Comparison of ENCODE assay signal across 1 cellular context in the genomic region with DNA sequence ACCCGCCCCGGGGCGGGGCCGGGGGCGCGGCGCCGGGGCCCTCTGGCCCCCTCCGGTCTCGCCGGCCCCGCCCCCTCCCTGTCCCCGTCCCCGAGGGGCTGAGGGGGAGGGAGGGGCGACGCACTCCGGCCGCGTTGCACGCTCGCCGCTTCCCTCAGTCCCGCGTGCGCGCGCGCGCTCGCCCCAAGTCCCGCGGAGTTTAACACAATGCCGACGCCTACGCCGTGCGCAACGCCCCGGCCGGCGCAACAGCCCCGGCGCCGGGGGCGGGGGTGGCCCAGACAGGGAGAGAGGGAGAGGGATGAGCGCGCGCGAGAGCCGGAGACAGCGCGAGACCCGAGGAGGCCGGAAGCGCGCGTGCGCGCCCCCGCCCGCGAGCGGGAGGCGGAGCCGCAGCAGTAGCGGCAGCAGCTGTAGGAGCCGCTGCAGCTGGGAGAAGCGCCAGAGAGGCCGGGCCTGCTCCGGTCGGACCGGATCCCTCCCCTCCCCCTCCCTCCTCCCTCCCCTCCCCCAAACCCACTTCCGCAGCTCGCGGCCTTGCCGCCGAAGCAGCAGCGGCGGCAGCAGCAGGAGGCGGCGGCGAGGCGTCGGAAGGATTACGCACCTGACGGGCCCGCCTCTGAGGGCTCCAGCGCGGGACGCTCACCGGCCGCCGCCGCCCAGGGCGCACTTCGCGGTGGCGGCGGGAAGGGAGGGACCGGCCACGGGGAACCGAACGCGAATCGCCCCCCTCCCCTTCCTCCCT.
TF ChIP-seq lines count a peak whose summit lies in the region.

No MANE protein-coding gene starts in this region.

TF ChIP-seq in K562, 482 proteins besides CTCF, POLR2A, EP300 and RAD21 (continued from another document and continues in another):
- TF ChIP-seq, protein P1, sequence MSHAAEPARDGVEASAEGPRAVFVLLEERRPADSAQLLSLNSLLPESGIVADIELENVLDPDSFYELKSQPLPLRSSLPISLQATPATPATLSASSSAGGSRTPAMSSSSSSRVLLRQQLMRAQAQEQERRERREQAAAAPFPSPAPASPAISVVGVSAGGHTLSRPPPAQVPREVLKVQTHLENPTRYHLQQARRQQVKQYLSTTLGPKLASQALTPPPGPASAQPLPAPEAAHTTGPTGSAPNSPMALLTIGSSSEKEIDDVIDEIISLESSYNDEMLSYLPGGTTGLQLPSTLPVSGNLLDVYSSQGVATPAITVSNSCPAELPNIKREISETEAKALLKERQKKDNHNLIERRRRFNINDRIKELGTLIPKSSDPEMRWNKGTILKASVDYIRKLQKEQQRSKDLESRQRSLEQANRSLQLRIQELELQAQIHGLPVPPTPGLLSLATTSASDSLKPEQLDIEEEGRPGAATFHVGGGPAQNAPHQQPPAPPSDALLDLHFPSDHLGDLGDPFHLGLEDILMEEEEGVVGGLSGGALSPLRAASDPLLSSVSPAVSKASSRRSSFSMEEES (CRISPR knock-in tag; IDR thresholded peaks at IDR 0.05) = no peak
- TF ChIP-seq ETV6 (IDR thresholded peaks at IDR 0.05; ENCODE audit: borderline replicate concordance in 1 of 2, low read depth in 2 of 2, low read length in 1 of 2) = no peak
- no peak for TF ChIP-seq ETV6 (CRISPR knock-in tag; IDR thresholded peaks at IDR 0.05; ENCODE audit: borderline replicate concordance)
- TF ChIP-seq SAFB (IDR thresholded peaks at IDR 0.05; ENCODE audit: borderline replicate concordance, low read depth, low read length) = 0 out of 2 replicates have a peak, but pooled peaks have one; percentile 29
- TF ChIP-seq, protein P2, sequence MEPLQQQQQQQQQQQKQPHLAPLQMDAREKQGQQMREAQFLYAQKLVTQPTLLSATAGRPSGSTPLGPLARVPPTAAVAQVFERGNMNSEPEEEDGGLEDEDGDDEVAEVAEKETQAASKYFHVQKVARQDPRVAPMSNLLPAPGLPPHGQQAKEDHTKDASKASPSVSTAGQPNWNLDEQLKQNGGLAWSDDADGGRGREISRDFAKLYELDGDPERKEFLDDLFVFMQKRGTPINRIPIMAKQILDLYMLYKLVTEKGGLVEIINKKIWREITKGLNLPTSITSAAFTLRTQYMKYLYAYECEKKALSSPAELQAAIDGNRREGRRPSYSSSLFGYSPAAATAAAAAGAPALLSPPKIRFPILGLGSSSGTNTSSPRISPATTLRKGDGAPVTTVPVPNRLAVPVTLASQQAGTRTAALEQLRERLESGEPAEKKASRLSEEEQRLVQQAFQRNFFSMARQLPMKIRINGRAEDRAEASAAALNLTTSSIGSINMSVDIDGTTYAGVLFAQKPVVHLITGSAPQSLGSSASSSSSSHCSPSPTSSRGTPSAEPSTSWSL (CRISPR knock-in tag; IDR thresholded peaks at IDR 0.05; ENCODE audit: borderline replicate concordance) = no peak
- TF ChIP-seq, protein P3, sequence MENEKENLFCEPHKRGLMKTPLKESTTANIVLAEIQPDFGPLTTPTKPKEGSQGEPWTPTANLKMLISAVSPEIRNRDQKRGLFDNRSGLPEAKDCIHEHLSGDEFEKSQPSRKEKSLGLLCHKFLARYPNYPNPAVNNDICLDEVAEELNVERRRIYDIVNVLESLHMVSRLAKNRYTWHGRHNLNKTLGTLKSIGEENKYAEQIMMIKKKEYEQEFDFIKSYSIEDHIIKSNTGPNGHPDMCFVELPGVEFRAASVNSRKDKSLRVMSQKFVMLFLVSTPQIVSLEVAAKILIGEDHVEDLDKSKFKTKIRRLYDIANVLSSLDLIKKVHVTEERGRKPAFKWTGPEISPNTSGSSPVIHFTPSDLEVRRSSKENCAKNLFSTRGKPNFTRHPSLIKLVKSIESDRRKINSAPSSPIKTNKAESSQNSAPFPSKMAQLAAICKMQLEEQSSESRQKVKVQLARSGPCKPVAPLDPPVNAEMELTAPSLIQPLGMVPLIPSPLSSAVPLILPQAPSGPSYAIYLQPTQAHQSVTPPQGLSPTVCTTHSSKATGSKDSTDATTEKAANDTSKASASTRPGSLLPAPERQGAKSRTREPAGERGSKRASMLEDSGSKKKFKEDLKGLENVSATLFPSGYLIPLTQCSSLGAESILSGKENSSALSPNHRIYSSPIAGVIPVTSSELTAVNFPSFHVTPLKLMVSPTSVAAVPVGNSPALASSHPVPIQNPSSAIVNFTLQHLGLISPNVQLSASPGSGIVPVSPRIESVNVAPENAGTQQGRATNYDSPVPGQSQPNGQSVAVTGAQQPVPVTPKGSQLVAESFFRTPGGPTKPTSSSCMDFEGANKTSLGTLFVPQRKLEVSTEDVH (IDR thresholded peaks at IDR 0.05; ENCODE audit: low read depth, partially characterized antibody) = no peak
- TF ChIP-seq ZFPM2 (CRISPR knock-in tag; IDR thresholded peaks at IDR 0.05) = no peak
- TF ChIP-seq, protein P4, sequence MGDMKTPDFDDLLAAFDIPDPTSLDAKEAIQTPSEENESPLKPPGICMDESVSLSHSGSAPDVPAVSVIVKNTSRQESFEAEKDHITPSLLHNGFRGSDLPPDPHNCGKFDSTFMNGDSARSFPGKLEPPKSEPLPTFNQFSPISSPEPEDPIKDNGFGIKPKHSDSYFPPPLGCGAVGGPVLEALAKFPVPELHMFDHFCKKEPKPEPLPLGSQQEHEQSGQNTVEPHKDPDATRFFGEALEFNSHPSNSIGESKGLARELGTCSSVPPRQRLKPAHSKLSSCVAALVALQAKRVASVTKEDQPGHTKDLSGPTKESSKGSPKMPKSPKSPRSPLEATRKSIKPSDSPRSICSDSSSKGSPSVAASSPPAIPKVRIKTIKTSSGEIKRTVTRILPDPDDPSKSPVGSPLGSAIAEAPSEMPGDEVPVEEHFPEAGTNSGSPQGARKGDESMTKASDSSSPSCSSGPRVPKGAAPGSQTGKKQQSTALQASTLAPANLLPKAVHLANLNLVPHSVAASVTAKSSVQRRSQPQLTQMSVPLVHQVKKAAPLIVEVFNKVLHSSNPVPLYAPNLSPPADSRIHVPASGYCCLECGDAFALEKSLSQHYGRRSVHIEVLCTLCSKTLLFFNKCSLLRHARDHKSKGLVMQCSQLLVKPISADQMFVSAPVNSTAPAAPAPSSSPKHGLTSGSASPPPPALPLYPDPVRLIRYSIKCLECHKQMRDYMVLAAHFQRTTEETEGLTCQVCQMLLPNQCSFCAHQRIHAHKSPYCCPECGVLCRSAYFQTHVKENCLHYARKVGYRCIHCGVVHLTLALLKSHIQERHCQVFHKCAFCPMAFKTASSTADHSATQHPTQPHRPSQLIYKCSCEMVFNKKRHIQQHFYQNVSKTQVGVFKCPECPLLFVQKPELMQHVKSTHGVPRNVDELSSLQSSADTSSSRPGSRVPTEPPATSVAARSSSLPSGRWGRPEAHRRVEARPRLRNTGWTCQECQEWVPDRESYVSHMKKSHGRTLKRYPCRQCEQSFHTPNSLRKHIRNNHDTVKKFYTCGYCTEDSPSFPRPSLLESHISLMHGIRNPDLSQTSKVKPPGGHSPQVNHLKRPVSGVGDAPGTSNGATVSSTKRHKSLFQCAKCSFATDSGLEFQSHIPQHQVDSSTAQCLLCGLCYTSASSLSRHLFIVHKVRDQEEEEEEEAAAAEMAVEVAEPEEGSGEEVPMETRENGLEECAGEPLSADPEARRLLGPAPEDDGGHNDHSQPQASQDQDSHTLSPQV (IDR thresholded peaks at IDR 0.05) = no peak
- no peak; a peak in 2 of 4 replicates for TF ChIP-seq NONO (IDR thresholded peaks at IDR 0.05; ENCODE audit: low read depth in 2 of 2, low read length in 1 of 2)
- TF ChIP-seq, protein P5, sequence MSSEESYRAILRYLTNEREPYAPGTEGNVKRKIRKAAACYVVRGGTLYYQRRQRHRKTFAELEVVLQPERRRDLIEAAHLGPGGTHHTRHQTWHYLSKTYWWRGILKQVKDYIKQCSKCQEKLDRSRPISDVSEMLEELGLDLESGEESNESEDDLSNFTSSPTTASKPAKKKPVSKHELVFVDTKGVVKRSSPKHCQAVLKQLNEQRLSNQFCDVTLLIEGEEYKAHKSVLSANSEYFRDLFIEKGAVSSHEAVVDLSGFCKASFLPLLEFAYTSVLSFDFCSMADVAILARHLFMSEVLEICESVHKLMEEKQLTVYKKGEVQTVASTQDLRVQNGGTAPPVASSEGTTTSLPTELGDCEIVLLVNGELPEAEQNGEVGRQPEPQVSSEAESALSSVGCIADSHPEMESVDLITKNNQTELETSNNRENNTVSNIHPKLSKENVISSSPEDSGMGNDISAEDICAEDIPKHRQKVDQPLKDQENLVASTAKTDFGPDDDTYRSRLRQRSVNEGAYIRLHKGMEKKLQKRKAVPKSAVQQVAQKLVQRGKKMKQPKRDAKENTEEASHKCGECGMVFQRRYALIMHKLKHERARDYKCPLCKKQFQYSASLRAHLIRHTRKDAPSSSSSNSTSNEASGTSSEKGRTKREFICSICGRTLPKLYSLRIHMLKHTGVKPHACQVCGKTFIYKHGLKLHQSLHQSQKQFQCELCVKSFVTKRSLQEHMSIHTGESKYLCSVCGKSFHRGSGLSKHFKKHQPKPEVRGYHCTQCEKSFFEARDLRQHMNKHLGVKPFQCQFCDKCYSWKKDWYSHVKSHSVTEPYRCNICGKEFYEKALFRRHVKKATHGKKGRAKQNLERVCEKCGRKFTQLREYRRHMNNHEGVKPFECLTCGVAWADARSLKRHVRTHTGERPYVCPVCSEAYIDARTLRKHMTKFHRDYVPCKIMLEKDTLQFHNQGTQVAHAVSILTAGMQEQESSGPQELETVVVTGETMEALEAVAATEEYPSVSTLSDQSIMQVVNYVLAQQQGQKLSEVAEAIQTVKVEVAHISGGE (CRISPR knock-in tag; IDR thresholded peaks at IDR 0.05) = peak in 1 of 3 experiments; percentile 83; a peak in 2 of 6 replicates
- TF ChIP-seq COPS2 (conservative IDR thresholded peaks at IDR 0.05) = no peak
- TF ChIP-seq GTF2A2 (tag; IDR thresholded peaks at IDR 0.05) = no peak
- no peak for TF ChIP-seq ZNF175 (CRISPR knock-in tag; IDR thresholded peaks at IDR 0.05; ENCODE audit: low read depth)
- TF ChIP-seq MCM7 (IDR thresholded peaks at IDR 0.05) = no peak
- TF ChIP-seq RHOXF2B (CRISPR knock-in tag; conservative IDR thresholded peaks at IDR 0.05) = no peak
- peak; percentile 37 for TF ChIP-seq RBBP5 (IDR thresholded peaks at IDR 0.05; ENCODE audit: borderline replicate concordance, insufficient read depth, low read length, poor library complexity, severe bottlenecking)
- TF ChIP-seq ERF (CRISPR knock-in tag; IDR thresholded peaks at IDR 0.05) = no peak
- no peak for TF ChIP-seq NFATC3 (IDR thresholded peaks at IDR 0.05)
- TF ChIP-seq TAF7 (tag; IDR thresholded peaks at IDR 0.05) = no peak
- TF ChIP-seq ATF7 (IDR thresholded peaks at IDR 0.05) = peak; percentile 81
- TF ChIP-seq SRSF7 (optimal IDR thresholded peaks at IDR 0.05; ENCODE audit: low read depth, low read length) = no peak
- TF ChIP-seq, protein P6, sequence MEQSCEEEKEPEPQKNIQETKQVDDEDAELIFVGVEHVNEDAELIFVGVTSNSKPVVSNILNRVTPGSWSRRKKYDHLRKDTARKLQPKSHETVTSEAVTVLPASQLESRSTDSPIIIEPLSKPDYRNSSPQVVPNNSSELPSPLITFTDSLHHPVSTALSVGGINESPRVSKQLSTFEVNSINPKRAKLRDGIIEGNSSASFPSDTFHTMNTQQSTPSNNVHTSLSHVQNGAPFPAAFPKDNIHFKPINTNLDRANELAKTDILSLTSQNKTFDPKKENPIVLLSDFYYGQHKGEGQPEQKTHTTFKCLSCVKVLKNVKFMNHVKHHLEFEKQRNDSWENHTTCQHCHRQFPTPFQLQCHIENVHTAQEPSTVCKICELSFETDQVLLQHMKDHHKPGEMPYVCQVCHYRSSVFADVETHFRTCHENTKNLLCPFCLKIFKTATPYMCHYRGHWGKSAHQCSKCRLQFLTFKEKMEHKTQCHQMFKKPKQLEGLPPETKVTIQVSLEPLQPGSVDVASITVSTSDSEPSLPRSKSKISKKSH (CRISPR knock-in tag; IDR thresholded peaks at IDR 0.05) = no peak
- no peak for TF ChIP-seq ZNF584 (CRISPR knock-in tag; IDR thresholded peaks at IDR 0.05; ENCODE audit: low read depth)
- TF ChIP-seq LARP7 (IDR thresholded peaks at IDR 0.05) = no peak
- TF ChIP-seq ZNF445 (CRISPR knock-in tag; IDR thresholded peaks at IDR 0.05; ENCODE audit: low read depth) = no peak
- no peak for TF ChIP-seq NR2C1 (IDR thresholded peaks at IDR 0.05)
- no peak for TF ChIP-seq NR2C1 (tag; IDR thresholded peaks at IDR 0.05)
- TF ChIP-seq, protein P7, sequence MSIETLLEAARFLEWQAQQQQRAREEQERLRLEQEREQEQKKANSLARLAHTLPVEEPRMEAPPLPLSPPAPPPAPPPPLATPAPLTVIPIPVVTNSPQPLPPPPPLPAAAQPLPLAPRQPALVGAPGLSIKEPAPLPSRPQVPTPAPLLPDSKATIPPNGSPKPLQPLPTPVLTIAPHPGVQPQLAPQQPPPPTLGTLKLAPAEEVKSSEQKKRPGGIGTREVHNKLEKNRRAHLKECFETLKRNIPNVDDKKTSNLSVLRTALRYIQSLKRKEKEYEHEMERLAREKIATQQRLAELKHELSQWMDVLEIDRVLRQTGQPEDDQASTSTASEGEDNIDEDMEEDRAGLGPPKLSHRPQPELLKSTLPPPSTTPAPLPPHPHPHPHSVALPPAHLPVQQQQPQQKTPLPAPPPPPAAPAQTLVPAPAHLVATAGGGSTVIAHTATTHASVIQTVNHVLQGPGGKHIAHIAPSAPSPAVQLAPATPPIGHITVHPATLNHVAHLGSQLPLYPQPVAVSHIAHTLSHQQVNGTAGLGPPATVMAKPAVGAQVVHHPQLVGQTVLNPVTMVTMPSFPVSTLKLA (conservative IDR thresholded peaks at IDR 0.05) = peak in 1 of 2 experiments; percentile 71; a peak in 3 of 4 replicates
- no peak for TF ChIP-seq IFI16 (CRISPR knock-in tag; IDR thresholded peaks at IDR 0.05)
- TF ChIP-seq PRPF4 (IDR thresholded peaks at IDR 0.05; ENCODE audit: insufficient read depth, low read depth, low read length, poor library complexity, severe bottlenecking) = peak; percentile 93
- no peak for TF ChIP-seq ZNF384 (IDR thresholded peaks at IDR 0.05; ENCODE audit: low read depth, low read length)
- TF ChIP-seq TCF7L2 (IDR thresholded peaks at IDR 0.05; ENCODE audit: low read depth, low read length) = no peak
- peak; percentile 21; the same call in 1 of the 2 replicates for TF ChIP-seq NFIC (IDR thresholded peaks at IDR 0.05)
- TF ChIP-seq, protein P8, sequence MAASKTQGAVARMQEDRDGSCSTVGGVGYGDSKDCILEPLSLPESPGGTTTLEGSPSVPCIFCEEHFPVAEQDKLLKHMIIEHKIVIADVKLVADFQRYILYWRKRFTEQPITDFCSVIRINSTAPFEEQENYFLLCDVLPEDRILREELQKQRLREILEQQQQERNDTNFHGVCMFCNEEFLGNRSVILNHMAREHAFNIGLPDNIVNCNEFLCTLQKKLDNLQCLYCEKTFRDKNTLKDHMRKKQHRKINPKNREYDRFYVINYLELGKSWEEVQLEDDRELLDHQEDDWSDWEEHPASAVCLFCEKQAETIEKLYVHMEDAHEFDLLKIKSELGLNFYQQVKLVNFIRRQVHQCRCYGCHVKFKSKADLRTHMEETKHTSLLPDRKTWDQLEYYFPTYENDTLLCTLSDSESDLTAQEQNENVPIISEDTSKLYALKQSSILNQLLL (CRISPR knock-in tag; IDR thresholded peaks at IDR 0.05; ENCODE audit: borderline replicate concordance) = no peak
- TF ChIP-seq, protein P9, sequence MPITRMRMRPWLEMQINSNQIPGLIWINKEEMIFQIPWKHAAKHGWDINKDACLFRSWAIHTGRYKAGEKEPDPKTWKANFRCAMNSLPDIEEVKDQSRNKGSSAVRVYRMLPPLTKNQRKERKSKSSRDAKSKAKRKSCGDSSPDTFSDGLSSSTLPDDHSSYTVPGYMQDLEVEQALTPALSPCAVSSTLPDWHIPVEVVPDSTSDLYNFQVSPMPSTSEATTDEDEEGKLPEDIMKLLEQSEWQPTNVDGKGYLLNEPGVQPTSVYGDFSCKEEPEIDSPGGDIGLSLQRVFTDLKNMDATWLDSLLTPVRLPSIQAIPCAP (CRISPR knock-in tag; IDR thresholded peaks at IDR 0.05; ENCODE audit: borderline replicate concordance) = no peak
- peak; percentile 82 for TF ChIP-seq POLR2G (IDR thresholded peaks at IDR 0.05; ENCODE audit: low read depth, low read length)
